ENCODE assay signal across 8 cellular contexts in the genomic region with DNA sequence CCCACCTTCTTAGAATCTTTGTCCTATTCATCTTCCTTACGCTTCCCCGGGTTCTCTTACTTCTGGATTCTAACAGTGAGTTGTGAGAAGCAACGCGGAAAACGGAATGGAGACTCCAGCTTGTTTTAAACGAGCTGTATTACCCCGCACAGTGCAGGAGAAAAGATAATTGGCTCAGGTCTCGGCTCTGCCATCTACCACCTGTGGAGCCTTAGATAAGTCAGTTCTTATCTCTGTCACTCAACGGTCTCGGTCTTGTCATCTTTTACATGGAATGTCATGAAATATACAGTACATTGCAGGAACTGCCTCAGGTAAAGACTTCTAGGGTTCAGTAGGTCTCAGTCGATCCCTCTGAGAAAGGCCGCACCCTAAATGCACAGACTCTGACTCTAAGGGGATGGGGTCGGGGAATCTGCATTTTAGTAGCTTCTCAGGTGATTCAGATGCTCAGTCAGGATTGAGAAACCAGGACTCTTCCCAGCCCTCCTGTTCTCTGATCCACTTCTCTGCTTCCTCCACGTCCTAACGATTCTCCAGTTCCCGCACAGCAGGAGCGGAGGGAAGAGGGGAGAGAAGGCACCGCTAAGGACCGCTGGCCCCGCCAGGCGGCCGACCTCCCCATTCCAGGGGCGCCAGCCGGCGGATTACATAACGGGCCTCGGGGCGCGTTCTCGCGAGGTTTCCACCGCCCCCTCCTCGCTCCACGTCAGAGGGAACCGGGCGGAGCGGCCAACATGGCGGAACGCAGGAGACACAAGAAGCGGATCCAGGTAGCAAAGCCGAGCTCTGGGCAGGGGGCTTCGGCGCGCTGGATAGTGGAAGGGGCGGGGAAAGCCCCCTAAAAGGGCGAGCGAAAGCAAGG. TPM values are rescaled to one million over a fixed set of nuclear protein-coding genes. Genes with fewer than 3 reads are reported as not detected.
DNase-seq lines count a peak whose midpoint lies in the region; ATAC-seq, FAIRE-seq and TF ChIP-seq lines count a peak whose summit lies in the region.

A gene with protein sequence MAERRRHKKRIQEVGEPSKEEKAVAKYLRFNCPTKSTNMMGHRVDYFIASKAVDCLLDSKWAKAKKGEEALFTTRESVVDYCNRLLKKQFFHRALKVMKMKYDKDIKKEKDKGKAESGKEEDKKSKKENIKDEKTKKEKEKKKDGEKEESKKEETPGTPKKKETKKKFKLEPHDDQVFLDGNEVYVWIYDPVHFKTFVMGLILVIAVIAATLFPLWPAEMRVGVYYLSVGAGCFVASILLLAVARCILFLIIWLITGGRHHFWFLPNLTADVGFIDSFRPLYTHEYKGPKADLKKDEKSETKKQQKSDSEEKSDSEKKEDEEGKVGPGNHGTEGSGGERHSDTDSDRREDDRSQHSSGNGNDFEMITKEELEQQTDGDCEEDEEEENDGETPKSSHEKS (plus strand): TSS at position 722 of the 865 bp plus-strand sequence. CDS start 16 bp downstream, at position 738.

- peaks cover 0 to 6% (median 0%) of the 10 kb centered on the region in 4 experiments; a peak in 1 of 8 replicates for H3K36me3 ChIP-seq in H1 (ENCODE audit: control insufficient read depth in 2 of 4, insufficient read depth in 4 of 4, low read length in 3 of 4)
- no peaks in the 10 kb centered on the region for H3K36me3 ChIP-seq in mesendoderm (ENCODE audit: control insufficient read depth, insufficient read depth, low read length)

- H3K4me1 ChIP-seq in H1 (replicated peaks in 1 of 4; ENCODE audit: control insufficient read depth in 3 of 4, insufficient read depth in 4 of 4, low read length in 3 of 4) = peaks cover 0 to 12% (median 1%) of the 10 kb centered on the region in 4 experiments; a peak in 3 of 7 replicates
- peaks cover 1% of the 10 kb centered on the region for H3K4me1 ChIP-seq in mesendoderm (ENCODE audit: control insufficient read depth, low read depth, low read length)

- H4K5ac ChIP-seq in H1 (ENCODE audit: insufficient read length, low read depth, low read length) = peak within 1 kb of the TSS; percentile 18
- no peak within 1 kb of the TSS for H4K5ac ChIP-seq in mesendoderm (ENCODE audit: low read length)

- H3K9ac ChIP-seq in H1 (replicated peaks in 1 of 4; ENCODE audit: extremely low read depth in 1 of 4, low read depth in 3 of 4, low read length in 3 of 4) (peak within 1 kb of the TSS; percentile 75 to 96 (median 90)), mesendoderm (ENCODE audit: low read length) (peak within 1 kb of the TSS; percentile 92)

- peak in 1 of 2 experiments; percentile 65; a peak in 1 of 3 replicates for TF ChIP-seq EP300 in H1 (IDR thresholded peaks at IDR 0.05; ENCODE audit: borderline replicate concordance in 1 of 2, low read depth in 2 of 2, low read length in 2 of 2)

- peak; percentile 61 to 72 for TF ChIP-seq RAD21 in H1 (IDR thresholded peaks at IDR 0.05 in 1 of 2, conservative IDR thresholded peaks at IDR 0.05 in 1 of 2; ENCODE audit: low read depth in 2 of 2, low read length in 2 of 2)

- peak; percentile 38 to 68 (median 47) for TF ChIP-seq CTCF in H1 (IDR thresholded peaks at IDR 0.05; ENCODE audit: control extremely low read depth in 1 of 3, insufficient read depth in 1 of 3, low read depth in 1 of 3, low read length in 3 of 3)

- H3K18ac ChIP-seq in H1 (ENCODE audit: extremely low read depth, low read length) = peak within 1 kb of the TSS; percentile 54
- H3K18ac ChIP-seq in mesendoderm (ENCODE audit: low read length) = peak within 1 kb of the TSS; percentile 65

- H3K56ac ChIP-seq in H1 (replicated peaks; ENCODE audit: insufficient read length, low read depth, low read length) (no peak within 1 kb of the TSS), mesendoderm (ENCODE audit: low read length) (peak within 1 kb of the TSS; percentile 90)

- H3K27me3 ChIP-seq in H1 (replicated peaks in 1 of 4; ENCODE audit: control insufficient read depth in 3 of 4, extremely low read depth in 1 of 4, insufficient read depth in 3 of 4, low read length in 3 of 4) (no peaks in the 10 kb centered on the region), mesendoderm (ENCODE audit: insufficient read depth, low read length, poor library complexity) (no peaks in the 10 kb centered on the region)

- H2AK5ac ChIP-seq in H1 (ENCODE audit: low read depth, low read length) (no peak within 1 kb of the TSS; the same call in 1 of the 2 replicates), mesendoderm (ENCODE audit: low read length) (no peak within 1 kb of the TSS)

- FAIRE-seq in H1 (lab: Jason Lieb, UNC) = no peak

- H3K79me1 ChIP-seq in H1 (ENCODE audit: low read depth, low read length) = peaks cover 3% of the 10 kb centered on the region; the same call in 1 of the 2 replicates
- peaks cover 3% of the 10 kb centered on the region for H3K79me1 ChIP-seq in mesendoderm (ENCODE audit: low read length)

- peak; percentile 93 to 95 for TF ChIP-seq POLR2A in H1 (IDR thresholded peaks at IDR 0.05; ENCODE audit: control extremely low read depth in 1 of 2, low read depth in 2 of 2, low read length in 2 of 2)

- H3K23ac ChIP-seq in H1 (ENCODE audit: insufficient read length) = no peak within 1 kb of the TSS
- no peak within 1 kb of the TSS for H3K23ac ChIP-seq in mesendoderm (ENCODE audit: low read length)

- peaks cover 7% of the 10 kb centered on the region for H3K23me2 ChIP-seq in H1 (ENCODE audit: low read depth, low read length)

- H3K4me3 ChIP-seq in H1 (ENCODE audit: extremely low read depth in 1 of 4, insufficient read depth in 2 of 4, low read depth in 3 of 4, low read length in 4 of 4) (peak within 1 kb of the TSS; percentile 85 to 98 (median 90)), mesendoderm (ENCODE audit: low read length) (peak within 1 kb of the TSS; percentile 84)

- H2BK15ac ChIP-seq in H1 (ENCODE audit: low read length) (no peak within 1 kb of the TSS), mesendoderm (replicated peaks; ENCODE audit: low read depth) (no peak within 1 kb of the TSS)

- H3K4ac ChIP-seq in H1 (replicated peaks; ENCODE audit: insufficient read length, low read depth, low read length) (peak within 1 kb of the TSS; percentile 32), mesendoderm (ENCODE audit: low read depth, low read length) (peak within 1 kb of the TSS; percentile 81)

- H2BK20ac ChIP-seq in H1 (ENCODE audit: low read length) = no peak within 1 kb of the TSS

- POLR2A ChIA-PET in H1 (lab: Charles Lee; ENCODE audit: partially characterized antibody) = interaction anchor here (0.6 to 3.8 kb wide), 21 partner anchors 9 to 1313 kb away, joined by 3 to 22 read pairs (median 4); no protein-coding TSS in a partner anchor

- no peak within 1 kb of the TSS for H3K14ac ChIP-seq in H1 (ENCODE audit: insufficient read length)

- H4K8ac ChIP-seq in H1 (ENCODE audit: extremely low read depth, insufficient read depth, low read length) (peak within 1 kb of the TSS; percentile 97; the same call in 1 of the 2 replicates), mesendoderm (ENCODE audit: low read depth, low read length) (no peak within 1 kb of the TSS)

- WGBS in H1 (ENCODE audit: extremely low coverage in 1 of 2, insufficient coverage in 1 of 2, insufficient read length in 1 of 2, insufficient replicate concordance in 2 of 2, low coverage in 1 of 2, low lambda C conversion rate in 2 of 2, missing lambda C conversion rate in 1 of 2), 2 experiments = 16% methylated on average over 31 of the region's 47 CpGs; no CpG with 5 or more reads in 1 of the 2 experiments
- no CpG with 5 or more reads among the region's 47 CpGs for WGBS in mesendoderm (ENCODE audit: extremely low coverage, insufficient coverage, low lambda C conversion rate)

- H2BK12ac ChIP-seq in H1 (ENCODE audit: low read depth, low read length) = no peak within 1 kb of the TSS; the same call in 1 of the 2 replicates

- peak within 1 kb of the TSS; percentile 82 for H3K27ac ChIP-seq in H1 (ENCODE audit: low read depth, low read length)
- H3K27ac ChIP-seq in mesendoderm (ENCODE audit: low read depth, low read length) = peak within 1 kb of the TSS; percentile 72

- H4K91ac ChIP-seq in H1 (replicated peaks; ENCODE audit: insufficient read length, low read length) = no peak within 1 kb of the TSS

- H2BK120ac ChIP-seq in H1 (replicated peaks; ENCODE audit: low read depth, low read length) (no peak within 1 kb of the TSS), mesendoderm (ENCODE audit: low read depth, low read length) (no peak within 1 kb of the TSS)

- peaks cover 11 to 44% of the 10 kb centered on the region in 2 experiments for H3K79me2 ChIP-seq in H1 (ENCODE audit: control insufficient read depth in 1 of 2, insufficient read depth in 2 of 2, low read length in 2 of 2)
- peaks cover 26% of the 10 kb centered on the region for H3K79me2 ChIP-seq in mesendoderm (ENCODE audit: control insufficient read depth, insufficient read depth, low read length)

- H2AFZ ChIP-seq in H1 (ENCODE audit: low read length) = peak within 1 kb of the TSS; percentile 90

- peaks cover 6% of the 10 kb centered on the region in 2 experiments for H4K20me1 ChIP-seq in H1 (replicated peaks in 1 of 2; ENCODE audit: control insufficient read depth in 1 of 2, insufficient read depth in 2 of 2, low read length in 2 of 2)

- H2BK5ac ChIP-seq in H1 (ENCODE audit: low read depth, low read length) = peak within 1 kb of the TSS; percentile 79
- peak within 1 kb of the TSS; percentile 49 for H2BK5ac ChIP-seq in mesendoderm (ENCODE audit: low read length)

- H3K4me2 ChIP-seq in H1 (ENCODE audit: insufficient read depth in 1 of 2, low read depth in 2 of 2, low read length in 2 of 2) = peak within 1 kb of the TSS; percentile 76 to 84
- peak within 1 kb of the TSS; percentile 93 for H3K4me2 ChIP-seq in mesendoderm (ENCODE audit: low read length)

- DNase-seq in COR-L47 (lab: John Stamatoyannopoulos, UW) (peak; percentile 99), HT1080 (ENCODE audit: low read depth) (peak; percentile 92), NOMO-1 (lab: John Stamatoyannopoulos, UW; ENCODE audit: unreplicated experiment in 2 of 2) (peak; percentile 89 to 95), H1 (ENCODE audit: low read depth in 1 of 2, low spot score in 2 of 2) (peak; percentile 85 to 98), mesendoderm (peak; percentile 97)
- DNase-seq in activated CD8-positive, alpha-beta memory T cell treated with anti-CD3 and anti-CD28 coated beads for 4 hours (ENCODE audit: low read depth in 2 of 2) = peak; percentile 88 to 93
- DNase-seq in stimulated activated CD8-positive, alpha-beta memory T cell treated with anti-CD3 and anti-CD28 coated beads, Interleukin-15, amount 100 ng/mL, for 1 hour (ENCODE audit: low read depth) = peak; percentile 94

- H3K9me3 ChIP-seq in H1 (ENCODE audit: insufficient read depth in 2 of 2, low read depth in 1 of 2, low read length in 1 of 2) = no peaks in the 10 kb centered on the region

- peak; percentile 88 for ATAC-seq in GM21360 (IDR thresholded peaks at IDR 0.05; ENCODE audit: unreplicated experiment)

- CTCF ChIA-PET in H1 (lab: Charles Lee; ENCODE audit: partially characterized antibody) = interaction anchor here (0.6 to 3.0 kb wide), 9 partner anchors 12 to 427 kb away, joined by 3 to 37 read pairs (median 3); a partner anchor contains a TSS

RNA-seq across cellular contexts. Expression of the gene that starts here (rescaled TPM):
- 36.3 and 42.9 TPM in 2 replicates for total RNA-seq in HT1080 (2014; rRNA removed; shearing (Covaris generic))
- polyA plus RNA-seq in HT1080 (2015; cell fraction: cytosol; rRNA removed) = 39.7 and 49.0 TPM in 2 replicates
- 49.0 and 56.4 TPM in 2 replicates for polyA plus RNA-seq in HT1080 (2015; cell fraction: nucleus; rRNA removed)
- 67.8 and 68.1 TPM in 2 replicates for total RNA-seq in H1 (2021; fragmentation: NEBNext Ultra II Directional; extraction: Animal tissue kit (Norgen Biotek cat#: 25700))
- polyA plus RNA-seq in H1 (2011; rRNA removed) = 49.2 and 113 TPM in 2 replicates
- polyA plus RNA-seq in H1 (2011; cell fraction: cytosol; rRNA removed) = 21.6 TPM
- polyA plus RNA-seq in H1 (2011; cell fraction: nucleus; rRNA removed) = 23.6 TPM
- polyA plus RNA-seq in H1 (2012, experiment 1 of 2) = 42.5 to 94.3 TPM (median 49.1 TPM) in 4 replicates
- polyA plus RNA-seq in H1 (2012, experiment 2 of 2) = 4.0 TPM
- 315 TPM for polyA plus RNA-seq in H1 (2013, experiment 1 of 2)
- 405 TPM for polyA plus RNA-seq in H1 (2013, experiment 2 of 2)
- 63.2 and 75.1 TPM in 2 replicates for polyA minus RNA-seq in H1 (2011; rRNA and poly(A)+ RNA removed)
- polyA minus RNA-seq in H1 (2011; cell fraction: cytosol; rRNA and poly(A)+ RNA removed) = 17.9 TPM
- polyA minus RNA-seq in H1 (2011; cell fraction: nucleus; rRNA and poly(A)+ RNA removed) = 37.8 TPM
- 214 TPM for polyA plus RNA-seq in mesendoderm (2013, experiment 1 of 2)
- polyA plus RNA-seq in mesendoderm (2013, experiment 2 of 2) = 216 TPM

Comparison
In these comparisons a context has a peak if more than half of its experiments do, and no peak if none do; other contexts are left out.
1. Peak in every context shown above with its lines: DNase-seq, ATAC-seq, H3K4me3 ChIP-seq and H3K27ac ChIP-seq.